Comparison of ENCODE assay signal across 9 cellular contexts in genomic region chr1:199859525-199859924, GRCh38.
A peak's percentile ranks its signal among the peaks of the same experiment; 100 is the strongest.
DNase-seq lines count a peak whose midpoint lies in the region; ATAC-seq, FAIRE-seq and TF ChIP-seq lines count a peak whose summit lies in the region.
"Had no signal": no experiment of that assay in that cellular context is flagged by ENCODE, and none has a peak within 500 bp of the region (broad histone marks: within the 10 kb centered on the region; RNA-seq: fewer than 3 reads in every experiment).

No MANE protein-coding gene starts in this region.

- ATAC-seq in GM21515 (IDR thresholded peaks at IDR 0.05; ENCODE audit: unreplicated experiment) (no peak), HG03025 (IDR thresholded peaks at IDR 0.05; ENCODE audit: low FRiP score, unreplicated experiment) (no peak)

- H3K36me3 ChIP-seq in astrocyte (ENCODE audit: insufficient read depth, low read length) (no peaks in the 10 kb centered on the region), mesodermal cell (ENCODE audit: control insufficient read depth, insufficient read depth, low read length) (no peaks in the 10 kb centered on the region), uterus (no peaks in the 10 kb centered on the region)

- no peaks in the 10 kb centered on the region for H3K9me3 Mint-ChIP-seq in astrocyte (ENCODE audit: unreplicated experiment)
- H3K9me3 Mint-ChIP-seq: activated B cell treated with CpG ODN at 0.5 μM for 24 hours had no signal

- H3K4me1 ChIP-seq in astrocyte (ENCODE audit: insufficient read depth, low read length) (peaks cover 22% of the 10 kb centered on the region), mesodermal cell (ENCODE audit: control insufficient read depth, insufficient read depth, low read length, poor library complexity, severe bottlenecking) (peaks cover 25% of the 10 kb centered on the region), uterus (no peaks in the 10 kb centered on the region)

- no peak overlapping the region for H3K9ac ChIP-seq in astrocyte (ENCODE audit: low read length)

- H3K36me3 Mint-ChIP-seq in astrocyte (ENCODE audit: low read depth, unreplicated experiment), result no peaks in the 10 kb centered on the region

- no peaks in the 10 kb centered on the region for H4K20me1 ChIP-seq in astrocyte (ENCODE audit: insufficient read depth, low read length)

- peak overlapping the region; percentile 43 for H3K4me2 ChIP-seq in astrocyte (ENCODE audit: low read length)

- H3K27ac ChIP-seq in astrocyte (ENCODE audit: low read depth, low read length) (peak overlapping the region; percentile 20), mesodermal cell (ENCODE audit: low read depth, low read length, severe bottlenecking) (peak overlapping the region; percentile 71), uterus (no peak overlapping the region)

- no peaks in the 10 kb centered on the region for H3K27me3 Mint-ChIP-seq in astrocyte (ENCODE audit: low read depth, unreplicated experiment)

- H3K27me3 ChIP-seq in astrocyte (ENCODE audit: insufficient read depth, low read length) (no peaks in the 10 kb centered on the region), uterus (no peaks in the 10 kb centered on the region)

- 82 to 91% methylated on average over 2 to 3 of the region's 3 CpGs for WGBS in mesodermal cell (ENCODE audit: insufficient coverage in 2 of 2), 2 experiments

- H3K4me3 Mint-ChIP-seq in astrocyte (ENCODE audit: unreplicated experiment), result no peak overlapping the region
- H3K4me3 Mint-ChIP-seq: activated B cell treated with CpG ODN at 0.5 μM for 24 hours had no signal

- no peaks in the 10 kb centered on the region for H3K79me2 ChIP-seq in astrocyte (ENCODE audit: insufficient read depth, low read length)

- intact Hi-C loops in uterus (cut with DNase I; ENCODE audit: low total_unique reads), result no loop called here

- H3K27ac Mint-ChIP-seq in astrocyte (ENCODE audit: unreplicated experiment), result peak overlapping the region; percentile 0
- H3K27ac Mint-ChIP-seq: activated B cell treated with CpG ODN at 0.5 μM for 24 hours had no signal

- no peak overlapping the region for H2AFZ ChIP-seq in astrocyte (ENCODE audit: low read depth, low read length)

- no peak for FAIRE-seq in astrocyte (lab: Jason Lieb, UNC)

- H3K9me3 ChIP-seq in astrocyte (ENCODE audit: insufficient read depth, low read depth, low read length) (no peaks in the 10 kb centered on the region), mesodermal cell (ENCODE audit: control insufficient read depth, low read length) (no peaks in the 10 kb centered on the region), uterus (no peaks in the 10 kb centered on the region)

- no peak for TF ChIP-seq CTCF in NB4 (IDR thresholded peaks at IDR 0.05; ENCODE audit: low read depth, low read length)
- no peak for TF ChIP-seq CTCF in astrocyte (IDR thresholded peaks at IDR 0.05; ENCODE audit: insufficient read depth, low read depth, low read length)
- TF ChIP-seq CTCF in uterus (IDR thresholded peaks at IDR 0.05), result no peak

- peaks cover 28% of the 10 kb centered on the region for H3K4me1 Mint-ChIP-seq in astrocyte (ENCODE audit: low read depth, unreplicated experiment)

- TF ChIP-seq POLR2A in NB4 (IDR thresholded peaks at IDR 0.05; ENCODE audit: extremely low read depth, insufficient read length), result no peak
- no peak for TF ChIP-seq POLR2A in uterus (IDR thresholded peaks at IDR 0.05)

- DNase-seq in DMS53 treated with DMSO at 0.1 percent for 48 hours (lab: John Stamatoyannopoulos, UW; ENCODE audit: unreplicated experiment) (peak; percentile 64), NB4 (ENCODE audit: low read depth) (peak; percentile 78), astrocyte (ENCODE audit: low read depth) (peak; percentile 47), uterus (no peak)
- DNase-seq in stimulated activated CD4-positive, alpha-beta T cell treated with anti-CD3 and anti-CD28 coated beads, Interleukin-1b, Interleukin-23, amount 100 ng/mL, for 48 hours, result no peak
- DNase-seq: activated B cell treated with CpG ODN at 0.5 μM for 24 hours had no signal

- H3K4me3 ChIP-seq in NB4 (ENCODE audit: low read depth, low read length) (no peak overlapping the region), astrocyte (ENCODE audit: insufficient read depth, low read depth, low read length) (no peak overlapping the region), mesodermal cell (ENCODE audit: extremely low read depth, insufficient read depth, low read length, poor library complexity, severe bottlenecking) (no peak overlapping the region), uterus (no peak overlapping the region)

Comparison
In these comparisons a context has a peak if more than half of its experiments do, and no peak if none do; other contexts are left out.
1. DNase-seq: peak in DMS53 treated with DMSO at 0.1 percent for 48 hours (single experiment), NB4 (single experiment) and astrocyte (single experiment); none in stimulated activated CD4-positive, alpha-beta T cell treated with anti-CD3 and anti-CD28 coated beads, Interleukin-1b, Interleukin-23, amount 100 ng/mL, for 48 hours (single experiment) and uterus (0 of 2).
2. H3K27ac ChIP-seq: peak in astrocyte (single experiment) and mesodermal cell (single experiment); none in uterus (0 of 2).